Comparison of ENCODE assay signal across 9 cellular contexts in the genomic region with DNA sequence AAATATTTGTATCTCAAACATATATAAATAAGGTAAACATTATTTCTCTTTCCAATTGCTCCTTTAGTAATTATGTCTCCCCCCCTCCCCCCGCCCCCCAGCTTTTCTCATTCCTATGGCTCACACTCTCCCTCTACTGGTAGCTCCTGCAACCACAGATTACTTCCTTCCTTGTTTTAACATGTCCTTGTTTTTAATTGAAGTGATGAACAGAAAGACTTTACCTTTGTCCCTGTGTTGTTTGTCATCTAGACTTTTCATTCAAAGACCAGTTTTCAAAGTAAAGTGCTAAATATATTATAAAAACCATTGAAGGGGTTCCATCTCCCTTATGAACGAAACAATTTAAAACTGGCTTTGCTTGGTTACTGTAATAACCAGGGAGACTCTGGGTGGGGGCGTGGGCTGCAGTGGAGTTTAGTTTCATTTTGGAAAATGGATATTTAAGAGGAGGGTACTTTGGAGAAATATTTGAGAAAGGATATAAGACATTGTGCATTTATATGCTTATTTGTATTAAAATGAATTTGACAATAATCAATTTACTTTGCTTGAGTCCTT.
A peak's percentile ranks its signal among the peaks of the same experiment; 100 is the strongest.
DNase-seq lines count a peak whose midpoint lies in the region; ATAC-seq, FAIRE-seq and TF ChIP-seq lines count a peak whose summit lies in the region.
"Had no signal": no experiment of that assay in that cellular context is flagged by ENCODE, and none has a peak within 500 bp of the region (broad histone marks: within the 10 kb centered on the region; RNA-seq: fewer than 3 reads in every experiment).

No MANE protein-coding gene starts in this region.

- H3K4me3 ChIP-seq in KMS-11 (IDR thresholded peaks at IDR 0.05; ENCODE audit: insufficient read depth, low read depth, low read length): no peak overlapping the region
- H3K4me3 ChIP-seq in tibial artery: no peak overlapping the region
- H3K4me3 ChIP-seq in CD8-positive, alpha-beta T cell (ENCODE audit: low read depth, low read length): no peak overlapping the region
- H3K4me3 ChIP-seq: pancreas had no signal

- peak; percentile 27 for DNase-seq in Caki2 (ENCODE audit: low read depth)
- DNase-seq in SKM-1 treated with dmso at 0.1 percent for 144 hours (lab: John Stamatoyannopoulos, UW; ENCODE audit: unreplicated experiment): peak; percentile 39
- peak; percentile 15 for DNase-seq in germinal center (ENCODE audit: low spot score)
- DNase-seq in tibial artery: no peak
- DNase-seq in CD8-positive, alpha-beta T cell: no peak
- DNase-seq in GM12892 (ENCODE audit: insufficient read length): no peak
- DNase-seq: pancreas had no signal

- no peaks in the 10 kb centered on the region for H3K79me2 ChIP-seq in KMS-11 (ENCODE audit: insufficient read depth, low read depth)

- H3K27ac Mint-ChIP-seq in CD8-positive, alpha-beta T cell: no peak overlapping the region

- TF ChIP-seq CTCF in KMS-11 (conservative IDR thresholded peaks at IDR 0.05; ENCODE audit: low read depth, low read length) (peak; percentile 92), tibial artery (IDR thresholded peaks at IDR 0.05) (peak; percentile 45 to 52)
- no peak for TF ChIP-seq CTCF in CD8-positive, alpha-beta T cell (IDR thresholded peaks at IDR 0.05)

- peaks cover 3% of the 10 kb centered on the region for H3K4me1 ChIP-seq in KMS-11 (ENCODE audit: low read depth, poor library complexity, severe bottlenecking)
- no peaks in the 10 kb centered on the region for H3K4me1 ChIP-seq in tibial artery
- H3K4me1 ChIP-seq in CD8-positive, alpha-beta T cell (ENCODE audit: insufficient read depth, low read length): no peaks in the 10 kb centered on the region
- H3K4me1 ChIP-seq: pancreas had no signal

- no peaks in the 10 kb centered on the region for H3K9me3 Mint-ChIP-seq in CD8-positive, alpha-beta T cell

- no peak overlapping the region for H3K9ac ChIP-seq in KMS-11

- H3K27me3 ChIP-seq in KMS-11 (ENCODE audit: insufficient read depth, low read depth) (no peaks in the 10 kb centered on the region), tibial artery (no peaks in the 10 kb centered on the region)
- no peaks in the 10 kb centered on the region for H3K27me3 ChIP-seq in CD8-positive, alpha-beta T cell (ENCODE audit: insufficient read depth, low read length)
- H3K27me3 ChIP-seq: pancreas had no signal

- ATAC-seq in GM19395 (IDR thresholded peaks at IDR 0.05; ENCODE audit: unreplicated experiment): peak; percentile 82
- ATAC-seq in CD8-positive, alpha-beta T cell: no peak

- no peaks in the 10 kb centered on the region for H3K36me3 Mint-ChIP-seq in CD8-positive, alpha-beta T cell

- H3K4me3 Mint-ChIP-seq in CD8-positive, alpha-beta T cell: no peak overlapping the region

- no peaks in the 10 kb centered on the region for H3K9me3 ChIP-seq in tibial artery
- no peaks in the 10 kb centered on the region for H3K9me3 ChIP-seq in CD8-positive, alpha-beta T cell (ENCODE audit: low read length)
- H3K9me3 ChIP-seq: pancreas had no signal

- H4K20me1 ChIP-seq in KMS-11 (ENCODE audit: insufficient read depth): no peaks in the 10 kb centered on the region; the same call in 1 of the 2 replicates

- POLR2A ChIA-PET in CD8-positive, alpha-beta T cell (lab: Charles Lee): no interaction called here

- no peak for TF ChIP-seq POLR2A in GM12892 (IDR thresholded peaks at IDR 0.05; ENCODE audit: low read depth, low read length)

- H3K27me3 Mint-ChIP-seq in CD8-positive, alpha-beta T cell (ENCODE audit: low read depth): no peaks in the 10 kb centered on the region

- no peak overlapping the region for H3K4me2 ChIP-seq in KMS-11

- intact Hi-C loops in tibial artery (cut with DNase I; ENCODE audit: low total_unique reads): no loop called here
- intact Hi-C loops in CD8-positive, alpha-beta T cell (cut with DNase I, micrococcal nuclease): no loop called here

- no peaks in the 10 kb centered on the region for H3K4me1 Mint-ChIP-seq in CD8-positive, alpha-beta T cell (ENCODE audit: low read depth)

- in situ Hi-C loops in Caki2 (cut with HindIII; ENCODE audit: low pct_unique_long_range_greater_than_20kb, low sequenced_read_pairs): no loop called here

- CTCF ChIA-PET in CD8-positive, alpha-beta T cell (lab: Charles Lee): no interaction called here

- H3K27ac ChIP-seq in KMS-11: no peak overlapping the region
- no peak overlapping the region for H3K27ac ChIP-seq in tibial artery
- no peak overlapping the region for H3K27ac ChIP-seq in CD8-positive, alpha-beta T cell (ENCODE audit: low read depth, low read length)
- H3K27ac ChIP-seq: pancreas had no signal

- H2AFZ ChIP-seq in KMS-11 (ENCODE audit: low read depth): peak overlapping the region; percentile 2; the same call in 1 of the 2 replicates

- no peaks in the 10 kb centered on the region for H3K36me3 ChIP-seq in KMS-11 (ENCODE audit: insufficient read depth)
- H3K36me3 ChIP-seq in tibial artery: no peaks in the 10 kb centered on the region
- H3K36me3 ChIP-seq in CD8-positive, alpha-beta T cell (ENCODE audit: insufficient read depth, low read length): no peaks in the 10 kb centered on the region
- H3K36me3 ChIP-seq: pancreas had no signal

- FAIRE-seq in GM12892 (lab: Jason Lieb, UNC): no peak
- FAIRE-seq: pancreas had no signal

Comparison
In these comparisons a context has a peak if more than half of its experiments do, and no peak if none do; other contexts are left out.
1. DNase-seq: peak in Caki2 (single experiment), SKM-1 treated with dmso at 0.1 percent for 144 hours (single experiment) and germinal center (single experiment); none in tibial artery (0 of 2), CD8-positive, alpha-beta T cell (0 of 7) and GM12892 (single experiment).